19 cellular contexts compared by ENCODE assay signal in the genomic region with DNA sequence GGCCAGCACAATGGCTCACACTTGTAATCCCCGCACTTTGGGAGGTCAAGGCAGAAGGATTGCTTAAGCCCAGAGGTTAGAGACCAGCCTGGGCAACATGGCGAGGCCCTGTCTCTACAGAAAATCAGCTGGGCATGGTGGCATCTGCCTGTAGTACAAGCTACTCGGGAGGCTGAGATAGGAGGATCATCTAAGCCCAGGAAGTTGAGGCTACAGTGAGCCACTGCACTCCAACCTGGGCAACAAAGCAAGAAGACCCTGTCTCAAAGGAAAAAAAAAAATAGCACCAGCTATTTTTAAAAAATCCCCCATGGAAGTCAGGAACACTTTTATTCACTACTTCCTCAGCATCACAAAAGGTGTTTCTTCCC. TPM values are rescaled to one million over a fixed set of nuclear protein-coding genes. Genes with fewer than 3 reads are reported as not detected.
DNase-seq lines count a peak whose midpoint lies in the region; ATAC-seq and TF ChIP-seq lines count a peak whose summit lies in the region.
"Had no signal": no experiment of that assay in that cellular context is flagged by ENCODE, and none has a peak within 500 bp of the region (broad histone marks: within the 10 kb centered on the region; RNA-seq: fewer than 3 reads in every experiment).

No MANE protein-coding gene starts in this region.

- DNase-seq in MCF 10A (ENCODE audit: unreplicated experiment) (no peak), breast epithelium (ENCODE audit: low spot score in 2 of 2) (no peak), PC-9 (no peak), hepatocyte (ENCODE audit: low spot score) (no peak), GM13976 (ENCODE audit: low spot score) (no peak)
- DNase-seq: CD4-positive, alpha-beta memory T cell; DMS 273 treated with DMSO at 0.1 percent for 48 hours; DMS53; DND-41 had no signal

- POLR2A ChIA-PET in MCF 10A (lab: Yijun Ruan, JAX), result interaction anchor here (0.5 to 4.0 kb wide), 14 partner anchors 21 to 1409 kb away, joined by 3 to 18 read pairs (median 4); a partner anchor contains a TSS
- POLR2A ChIA-PET in PC-9 (lab: Charles Lee; ENCODE audit: unreplicated experiment), result no interaction called here

- H3K27me3 Mint-ChIP-seq in MCF 10A (ENCODE audit: insufficient read depth, unreplicated experiment), result no peaks in the 10 kb centered on the region

- peaks cover 21% of the 10 kb centered on the region for H3F3A ChIP-seq in PC-9 (ENCODE audit: insufficient read depth, low read depth)

- 95% methylated on average over 3 of the region's 3 CpGs for WGBS in hepatocyte (ENCODE audit: low lambda C conversion rate, missing lambda C conversion rate)

- no peaks in the 10 kb centered on the region for H3K4me1 ChIP-seq in breast epithelium
- peaks cover 58% of the 10 kb centered on the region for H3K4me1 ChIP-seq in PC-9 (replicated peaks; ENCODE audit: insufficient read depth)
- H3K4me1 ChIP-seq in hepatocyte (ENCODE audit: insufficient read depth), result peaks cover 17% of the 10 kb centered on the region
- H3K4me1 ChIP-seq: BLaER1 had no signal

- TF ChIP-seq CTCF in MCF 10A (IDR thresholded peaks at IDR 0.05; ENCODE audit: unreplicated experiment) (no peak), breast epithelium (IDR thresholded peaks at IDR 0.05) (no peak), PC-9 (conservative IDR thresholded peaks at IDR 0.05) (no peak), hepatocyte (IDR thresholded peaks at IDR 0.05; ENCODE audit: poor library complexity) (no peak), GM13976 (IDR thresholded peaks at IDR 0.05; ENCODE audit: borderline replicate concordance, control extremely low read depth, extremely low read depth, insufficient read depth, missing control alignments) (no peak)

- H3K36me3 ChIP-seq in breast epithelium (no peaks in the 10 kb centered on the region), PC-9 (ENCODE audit: low read depth) (no peaks in the 10 kb centered on the region), hepatocyte (replicated peaks; ENCODE audit: insufficient read depth, low read depth) (no peaks in the 10 kb centered on the region)
- H3K36me3 ChIP-seq: BLaER1 had no signal

- no peak for ATAC-seq in HG03378 (IDR thresholded peaks at IDR 0.05; ENCODE audit: unreplicated experiment)
- no peak for ATAC-seq in HG02852 (IDR thresholded peaks at IDR 0.05; ENCODE audit: unreplicated experiment)
- ATAC-seq: GM12878 had no signal

- H3K4me3 ChIP-seq in breast epithelium, result no peak overlapping the region
- no peak overlapping the region; the same call in 1 of the 2 replicates for H3K4me3 ChIP-seq in PC-9
- H3K4me3 ChIP-seq in hepatocyte, result no peak overlapping the region
- H3K4me3 ChIP-seq: BLaER1, GM12878, GM23338 had no signal

- no peaks in the 10 kb centered on the region for H3K9me3 Mint-ChIP-seq in MCF 10A (ENCODE audit: unreplicated experiment)

- no peaks in the 10 kb centered on the region for H3K9me2 ChIP-seq in PC-9 (ENCODE audit: insufficient read depth)
- H3K9me2 ChIP-seq in hepatocyte (replicated peaks; ENCODE audit: insufficient read depth), result no peaks in the 10 kb centered on the region

- H3K9me3 ChIP-seq in breast epithelium, result peaks cover 0 to 3% of the 10 kb centered on the region in 2 donors
- no peaks in the 10 kb centered on the region for H3K9me3 ChIP-seq in PC-9 (ENCODE audit: insufficient read depth, low read depth)
- H3K9me3 ChIP-seq in hepatocyte (ENCODE audit: low read depth), result no peaks in the 10 kb centered on the region

- intact Hi-C loops in MCF 10A (cut with micrococcal nuclease) (loop anchor here (2.0 to 5.0 kb wide), 3 partner anchors 20 to 71 kb away; a partner anchor contains a TSS), breast epithelium (cut with DNase I; ENCODE audit: low total_unique reads) (no loop called here), PC-9 (cut with micrococcal nuclease; ENCODE audit: unreplicated experiment) (no loop called here)

- H3K4me2 ChIP-seq in PC-9 (peak overlapping the region; percentile 66), hepatocyte (no peak overlapping the region)
- H3K4me2 ChIP-seq: BLaER1, GM23338, KMS-11 had no signal

- H2AFZ ChIP-seq in PC-9 (no peak overlapping the region), hepatocyte (no peak overlapping the region)
- H2AFZ ChIP-seq: GM23338 had no signal

- H3K27ac ChIP-seq in breast epithelium (no peak overlapping the region), PC-9 (peak overlapping the region; percentile 85), hepatocyte (peak overlapping the region; percentile 81)
- H3K27ac ChIP-seq: 22Rv1, BLaER1, KMS-11 had no signal

- in situ Hi-C loops in GM13976 (cut with MboI; ENCODE audit: low sequenced_read_pairs, unreplicated experiment), result no loop called here

- no peak for TF ChIP-seq POLR2A in breast epithelium (IDR thresholded peaks at IDR 0.05)

- peak overlapping the region; percentile 71 for H3K27ac Mint-ChIP-seq in MCF 10A (ENCODE audit: low read depth, unreplicated experiment)
- H3K27ac Mint-ChIP-seq: CD14-positive monocyte; CD4-positive, alpha-beta memory T cell; GM23338 had no signal

- peaks cover 11% of the 10 kb centered on the region for H3K4me1 Mint-ChIP-seq in MCF 10A (ENCODE audit: insufficient read depth, unreplicated experiment)
- H3K4me1 Mint-ChIP-seq: CD4-positive, alpha-beta memory T cell had no signal

- BruUV-seq in MCF 10A (replicated peaks; lab: Mats Ljungman, UMichigan), result no TSS peak
- BruUV-seq in PC-9 (replicated peaks; lab: Mats Ljungman, UMichigan), result no TSS peak

- H3K79me2 ChIP-seq in PC-9 (ENCODE audit: low read depth), result no peaks in the 10 kb centered on the region
- no peaks in the 10 kb centered on the region for H3K79me2 ChIP-seq in hepatocyte

- H4K20me1 ChIP-seq in PC-9 (ENCODE audit: insufficient read depth) (no peaks in the 10 kb centered on the region), hepatocyte (ENCODE audit: insufficient read depth, poor library complexity, severe bottlenecking) (no peaks in the 10 kb centered on the region)
- H4K20me1 ChIP-seq: BLaER1 had no signal

- CTCF ChIA-PET in MCF 10A (lab: Yijun Ruan, JAX) (interaction anchor here (0.7 kb wide), 2 partner anchors 925 to 1585 kb away, joined by 3 read pairs; no protein-coding TSS in a partner anchor), PC-9 (lab: Charles Lee) (no interaction called here)

- peak overlapping the region; percentile 40 for H3K4me3 Mint-ChIP-seq in MCF 10A (ENCODE audit: unreplicated experiment)
- H3K4me3 Mint-ChIP-seq: CD4-positive, alpha-beta memory T cell; GM23338 had no signal

- H3K27me3 ChIP-seq in breast epithelium (no peaks in the 10 kb centered on the region), PC-9 (ENCODE audit: insufficient read depth, low read depth) (no peaks in the 10 kb centered on the region), hepatocyte (no peaks in the 10 kb centered on the region)
- H3K27me3 ChIP-seq: BLaER1 had no signal

- H3K36me3 Mint-ChIP-seq in MCF 10A (ENCODE audit: insufficient read depth, unreplicated experiment), result no peaks in the 10 kb centered on the region
- H3K36me3 Mint-ChIP-seq: CD14-positive monocyte; CD4-positive, alpha-beta memory T cell had no signal

RNA-seq across cellular contexts. Expression of a gene that starts 45.2 kb away (rescaled TPM):
- total RNA-seq in MCF 10A (2022), result 5.6 and 6.9 TPM in 2 replicates
- 1 to 10 TPM in 1 of 3 donors, under 1 TPM in 1, not detected in 1; 0.16 to 1.5 TPM for total RNA-seq in breast epithelium
- 55.8 and 57.0 TPM in 2 replicates for total RNA-seq in PC-9 (2021)
- 12.8 and 14.2 TPM in 2 replicates for total RNA-seq in hepatocyte
- polyA plus RNA-seq in hepatocyte, result 15.1 and 25.9 TPM in 2 replicates
- total RNA-seq: A673; CD4-positive, alpha-beta memory T cell; G401; GM23338 had no signal
- polyA plus RNA-seq: CD14-positive monocyte; CD4-positive, alpha-beta memory T cell; GM12878; GM23338 had no signal

Comparison
In these comparisons a context has a peak if more than half of its experiments do, and no peak if none do; other contexts are left out.
1. H3K27ac ChIP-seq: peak in PC-9 (single experiment) and hepatocyte (single experiment); none in breast epithelium (0 of 2).